Comparison of ENCODE assay signal across 24 cellular contexts in genomic region chr3:164673738-164674137, GRCh38.
DNase-seq lines count a peak whose midpoint lies in the region; ATAC-seq and TF ChIP-seq lines count a peak whose summit lies in the region.
"Had no signal": no experiment of that assay in that cellular context is flagged by ENCODE, and none has a peak within 500 bp of the region (broad histone marks: within the 10 kb centered on the region; RNA-seq: fewer than 3 reads in every experiment).

No MANE protein-coding gene starts in this region.

- no peak overlapping the region for H2BK12ac ChIP-seq in H9 (ENCODE audit: insufficient read length, low read depth, low read length)

- H3K27ac ChIP-seq in C4-2B = no peak overlapping the region
- H3K27ac ChIP-seq in H9 (ENCODE audit: insufficient read length, low read depth, low read length) = no peak overlapping the region
- no peak overlapping the region for H3K27ac ChIP-seq in upper lobe of right lung
- no peak overlapping the region for H3K27ac ChIP-seq in psoas muscle
- H3K27ac ChIP-seq: cardiac muscle cell, foreskin keratinocyte, ovary, sigmoid colon, SJCRH30, thoracic aorta had no signal

- no peak overlapping the region for H2AFZ ChIP-seq in H9 (ENCODE audit: low read length)

- no peak overlapping the region for H3K9ac ChIP-seq in H9 (ENCODE audit: extremely low read depth, insufficient read length, low read length)

- H4K8ac ChIP-seq in H9 (replicated peaks; ENCODE audit: insufficient read length, low read depth, low read length) = no peak overlapping the region

- no peak overlapping the region for H2AK5ac ChIP-seq in H9 (ENCODE audit: insufficient read length, low read length)

- H3K56ac ChIP-seq in H9 (ENCODE audit: insufficient read length, low read depth, low read length) = no peak overlapping the region

- H3K36me3 Mint-ChIP-seq in H9 (ENCODE audit: insufficient read depth in 1 of 3, low read depth in 3 of 3) = no peaks in the 10 kb centered on the region
- H3K36me3 Mint-ChIP-seq: CD8-positive, alpha-beta memory T cell; stimulated activated naive B cell treated with anti-CD40 and anti-IgM and Interleukin-4, amounts not matched to agents 10 μg/mL and 1 μg/mL and 100 μg/mL, for 72 hours; WTC11 had no signal

- DNase-seq in H9 = no peak
- DNase-seq in RKO (ENCODE audit: low spot score) = peak; percentile 3
- no peak for DNase-seq in kidney epithelial cell (ENCODE audit: low read depth)
- DNase-seq in upper lobe of right lung = no peak
- DNase-seq in NOMO-1 (lab: John Stamatoyannopoulos, UW; ENCODE audit: unreplicated experiment in 2 of 2) = no peak
- no peak for DNase-seq in psoas muscle
- no peak for DNase-seq in cerebellar cortex (ENCODE audit: low spot score)
- DNase-seq: activated CD4-positive, alpha-beta T cell treated with anti-CD3 and anti-CD28 coated beads, Interleukin-2, amount 50 U/mL, for 48 hours; amniotic stem cell; CD8-positive, alpha-beta memory T cell; erythroblast; foreskin keratinocyte; kidney glomerular epithelial cell; NCI-H1105 treated with DMSO at 0.1 percent for 48 hours; NCI-H2081 treated with DMSO at 0.1 percent for 48 hours; NCI-H510A; ovary; sigmoid colon; stimulated activated naive B cell treated with anti-CD40 and anti-IgM and Interleukin-4, amounts not matched to agents 10 μg/mL and 1 μg/mL and 100 μg/mL, for 72 hours had no signal

- H3K4me3 Mint-ChIP-seq in H9 = no peak overlapping the region
- H3K4me3 Mint-ChIP-seq: CD8-positive, alpha-beta memory T cell; stimulated activated naive B cell treated with anti-CD40 and anti-IgM and Interleukin-4, amounts not matched to agents 10 μg/mL and 1 μg/mL and 100 μg/mL, for 72 hours; WTC11 had no signal

- H3K18ac ChIP-seq in H9 (ENCODE audit: insufficient read length, low read depth, low read length) = no peak overlapping the region

- H3K27me3 ChIP-seq in H9 (ENCODE audit: insufficient read depth, low read length) (no peaks in the 10 kb centered on the region), kidney epithelial cell (ENCODE audit: control insufficient read depth, insufficient read depth, low read length) (no peaks in the 10 kb centered on the region), upper lobe of right lung (no peaks in the 10 kb centered on the region), psoas muscle (ENCODE audit: insufficient read depth in 3 of 3, low read length in 2 of 3) (no peaks in the 10 kb centered on the region)
- H3K27me3 ChIP-seq: cardiac muscle cell, foreskin keratinocyte, ovary, sigmoid colon, SJCRH30 had no signal

- ATAC-seq in upper lobe of right lung = no peak
- no peak for ATAC-seq in psoas muscle
- ATAC-seq: foreskin keratinocyte; stimulated activated naive B cell treated with anti-CD40 and anti-IgM and Interleukin-4, amounts not matched to agents 10 μg/mL and 1 μg/mL and 100 μg/mL, for 72 hours; WTC11 had no signal

- H3K9me3 Mint-ChIP-seq in H9 = peaks cover 0 to 6% of the 10 kb centered on the region in 2 experiments; a peak in 1 of 5 replicates
- H3K9me3 Mint-ChIP-seq: WTC11 had no signal

- no peak overlapping the region for H4K91ac ChIP-seq in H9 (ENCODE audit: insufficient read length, low read depth, low read length)

- TF ChIP-seq CTCF in C4-2B (conservative IDR thresholded peaks at IDR 0.05) = peak; percentile 51
- TF ChIP-seq CTCF in H9 (conservative IDR thresholded peaks at IDR 0.05) = peak; percentile 31; the same call in 2 of the 3 replicates
- TF ChIP-seq CTCF in kidney epithelial cell (IDR thresholded peaks at IDR 0.05; ENCODE audit: insufficient read depth, low read length, poor library complexity, severe bottlenecking) = peak; percentile 21
- TF ChIP-seq CTCF in upper lobe of right lung (IDR thresholded peaks at IDR 0.05) = no peak
- no peak for TF ChIP-seq CTCF in psoas muscle (IDR thresholded peaks at IDR 0.05)

- no peak overlapping the region for H2BK120ac ChIP-seq in H9 (ENCODE audit: low read depth, low read length, poor library complexity, severe bottlenecking)

- H3K4me2 ChIP-seq in H9 (ENCODE audit: insufficient read depth, insufficient read length, low read length) = no peak overlapping the region

- intact Hi-C loops in upper lobe of right lung (cut with DNase I) = no loop called here
- intact Hi-C loops in psoas muscle (cut with DNase I) = no loop called here

- H3K23ac ChIP-seq in H9 (ENCODE audit: insufficient read length, low read depth, low read length) = no peak overlapping the region

- H2BK20ac ChIP-seq in H9 (ENCODE audit: low read depth, low read length, poor library complexity, severe bottlenecking) = no peak overlapping the region

- H3K4me3 ChIP-seq in kidney epithelial cell (ENCODE audit: low read depth, low read length) (no peak overlapping the region), upper lobe of right lung (no peak overlapping the region), psoas muscle (no peak overlapping the region)
- H3K4me3 ChIP-seq: cardiac muscle cell, ovary, sigmoid colon, SJCRH30, thoracic aorta had no signal

- no peaks in the 10 kb centered on the region for H3K9me3 ChIP-seq in H9 (ENCODE audit: control insufficient read depth, low read depth, low read length)
- no peaks in the 10 kb centered on the region for H3K9me3 ChIP-seq in upper lobe of right lung
- no peaks in the 10 kb centered on the region for H3K9me3 ChIP-seq in psoas muscle
- H3K9me3 ChIP-seq: ovary, sigmoid colon, SJCRH30, thoracic aorta had no signal

- H3K14ac ChIP-seq in H9 (ENCODE audit: insufficient read depth, low read length) = no peak overlapping the region

- H3K23me2 ChIP-seq in H9 (ENCODE audit: insufficient read length, low read depth, low read length, poor library complexity, severe bottlenecking) = no peaks in the 10 kb centered on the region

- H3T11ph ChIP-seq in H9 (ENCODE audit: low read length) = no peak overlapping the region

- H4K5ac ChIP-seq in H9 (ENCODE audit: insufficient read length, low read depth, low read length) = no peak overlapping the region

- H3K79me2 ChIP-seq in H9 (ENCODE audit: insufficient read depth, low read length) = no peaks in the 10 kb centered on the region

- H2BK15ac ChIP-seq in H9 (ENCODE audit: low read depth, low read length) = no peak overlapping the region

- no peaks in the 10 kb centered on the region for H3K79me1 ChIP-seq in H9 (ENCODE audit: insufficient read depth, low read depth, low read length, poor library complexity, severe bottlenecking)

- H4K20me1 ChIP-seq in H9 (ENCODE audit: control insufficient read depth, insufficient read depth, insufficient read length) = no peaks in the 10 kb centered on the region

- H2BK5ac ChIP-seq in H9 (ENCODE audit: insufficient read length, low read length) = no peak overlapping the region

- H3K4me1 ChIP-seq in H9 (ENCODE audit: insufficient read depth, low read length) = no peaks in the 10 kb centered on the region
- no peaks in the 10 kb centered on the region for H3K4me1 ChIP-seq in upper lobe of right lung
- no peaks in the 10 kb centered on the region for H3K4me1 ChIP-seq in psoas muscle
- H3K4me1 ChIP-seq: foreskin keratinocyte, sigmoid colon, SJCRH30 had no signal

- H3K27ac Mint-ChIP-seq in H9 = no peak overlapping the region
- H3K27ac Mint-ChIP-seq: CD8-positive, alpha-beta memory T cell; stimulated activated naive B cell treated with anti-CD40 and anti-IgM and Interleukin-4, amounts not matched to agents 10 μg/mL and 1 μg/mL and 100 μg/mL, for 72 hours; WTC11 had no signal

- no peaks in the 10 kb centered on the region for H3K4me1 Mint-ChIP-seq in H9
- H3K4me1 Mint-ChIP-seq: CD8-positive, alpha-beta memory T cell; stimulated activated naive B cell treated with anti-CD40 and anti-IgM and Interleukin-4, amounts not matched to agents 10 μg/mL and 1 μg/mL and 100 μg/mL, for 72 hours; WTC11 had no signal

- H3K36me3 ChIP-seq in kidney epithelial cell (ENCODE audit: control insufficient read depth, insufficient read depth, low read length) = no peaks in the 10 kb centered on the region
- no peaks in the 10 kb centered on the region for H3K36me3 ChIP-seq in upper lobe of right lung
- H3K36me3 ChIP-seq in psoas muscle (ENCODE audit: insufficient read depth in 1 of 2, low read depth in 1 of 2) = no peaks in the 10 kb centered on the region
- H3K36me3 ChIP-seq: cardiac muscle cell, ovary, sigmoid colon, SJCRH30, thoracic aorta had no signal

- no peaks in the 10 kb centered on the region for H3K27me3 Mint-ChIP-seq in H9 (ENCODE audit: low read depth)
- H3K27me3 Mint-ChIP-seq: CD8-positive, alpha-beta memory T cell; stimulated activated naive B cell treated with anti-CD40 and anti-IgM and Interleukin-4, amounts not matched to agents 10 μg/mL and 1 μg/mL and 100 μg/mL, for 72 hours had no signal

- H3K4ac ChIP-seq in H9 (ENCODE audit: low read depth, low read length) = no peak overlapping the region

- no CpG with 5 or more reads among the region's 2 CpGs for WGBS in H9 (ENCODE audit: extremely low coverage, insufficient read length, low lambda C conversion rate)
- 80 to 81% (median 80%) methylated on average over 2 of the region's 2 CpGs for WGBS in psoas muscle, 3 donors

Comparison
In these comparisons a context has a peak if more than half of its experiments do, and no peak if none do; other contexts are left out.
1. CTCF ChIP-seq: peak in C4-2B (single experiment), H9 (single experiment) and kidney epithelial cell (single experiment); none in upper lobe of right lung (single experiment) and psoas muscle (single experiment).